In the genomic region with DNA sequence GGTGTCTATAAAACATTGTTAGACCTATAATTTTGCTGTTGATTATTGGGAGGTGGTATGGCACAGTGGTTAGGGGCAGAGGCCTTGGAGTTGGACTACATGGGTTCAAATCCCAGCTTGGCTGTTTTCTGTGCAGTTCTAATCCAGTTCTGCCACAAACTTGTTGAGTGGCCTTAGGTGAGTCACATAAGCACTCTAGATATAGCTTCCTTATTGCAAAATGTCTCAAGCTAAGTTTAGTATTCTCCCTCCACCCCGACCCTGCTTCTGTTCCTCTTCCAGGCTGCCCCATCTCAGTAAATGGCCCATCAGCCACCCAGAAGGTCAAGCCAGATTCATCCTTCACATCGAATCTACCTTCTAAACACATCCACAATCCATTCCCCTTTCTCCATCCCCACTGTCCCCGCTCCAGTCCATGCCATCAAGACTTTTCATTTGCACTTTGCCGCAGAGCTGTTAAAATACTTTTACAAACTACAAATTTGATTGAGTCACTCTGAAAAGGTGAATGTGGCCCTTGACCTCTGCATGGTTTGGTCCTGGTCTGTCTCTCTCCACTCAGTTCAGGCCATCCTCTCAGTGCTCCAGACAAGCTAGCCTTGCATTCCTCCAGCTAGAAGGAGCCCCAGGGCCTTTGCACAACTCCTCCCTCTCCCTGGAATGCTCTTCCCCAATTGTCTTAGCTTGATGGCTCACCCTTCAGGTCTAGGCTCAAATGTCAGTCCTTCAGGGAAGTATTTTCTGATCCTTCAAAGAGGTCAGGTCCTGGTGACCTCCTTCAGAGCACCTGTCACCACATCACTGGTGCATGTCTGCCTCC, we compare ENCODE assay signal across 1 cellular context.
TF ChIP-seq lines count a peak whose summit lies in the region.

No MANE protein-coding gene starts in this region.

TF ChIP-seq in K562, 482 proteins besides CTCF, POLR2A, EP300 and RAD21:
- TF ChIP-seq TFAM (CRISPR knock-in tag; conservative IDR thresholded peaks at IDR 0.05) (no peak), BCOR (IDR thresholded peaks at IDR 0.05) (0 out of 2 replicates have a peak, but pooled peaks have one; percentile 42), RBM25 (IDR thresholded peaks at IDR 0.05; ENCODE audit: low read depth, low read length, severe bottlenecking) (peak; percentile 84), ZNF324 (CRISPR knock-in tag; IDR thresholded peaks at IDR 0.05) (peak; percentile 80), SAP30 (IDR thresholded peaks at IDR 0.05; ENCODE audit: borderline replicate concordance, insufficient read depth, low read depth, low read length, poor library complexity, severe bottlenecking) (no peak), NR2F6 (CRISPR knock-in tag; IDR thresholded peaks at IDR 0.05) (no peak)
- TF ChIP-seq, protein P1, sequence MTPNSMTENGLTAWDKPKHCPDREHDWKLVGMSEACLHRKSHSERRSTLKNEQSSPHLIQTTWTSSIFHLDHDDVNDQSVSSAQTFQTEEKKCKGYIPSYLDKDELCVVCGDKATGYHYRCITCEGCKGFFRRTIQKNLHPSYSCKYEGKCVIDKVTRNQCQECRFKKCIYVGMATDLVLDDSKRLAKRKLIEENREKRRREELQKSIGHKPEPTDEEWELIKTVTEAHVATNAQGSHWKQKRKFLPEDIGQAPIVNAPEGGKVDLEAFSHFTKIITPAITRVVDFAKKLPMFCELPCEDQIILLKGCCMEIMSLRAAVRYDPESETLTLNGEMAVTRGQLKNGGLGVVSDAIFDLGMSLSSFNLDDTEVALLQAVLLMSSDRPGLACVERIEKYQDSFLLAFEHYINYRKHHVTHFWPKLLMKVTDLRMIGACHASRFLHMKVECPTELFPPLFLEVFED (CRISPR knock-in tag; conservative IDR thresholded peaks at IDR 0.05), result no peak
